In genomic region chr2:18849841-18850578, GRCh38 we compare ENCODE assay signal across 13 cellular contexts.
DNase-seq lines count a peak whose midpoint lies in the region; ATAC-seq and TF ChIP-seq lines count a peak whose summit lies in the region.
"Had no signal": no experiment of that assay in that cellular context is flagged by ENCODE, and none has a peak within 500 bp of the region (broad histone marks: within the 10 kb centered on the region; RNA-seq: fewer than 3 reads in every experiment).

No MANE protein-coding gene starts in this region.

- H3K4me3 ChIP-seq in GM12865 (ENCODE audit: low read depth, low read length) = no peak overlapping the region
- H3K4me3 ChIP-seq: tibial nerve had no signal

- TF ChIP-seq CTCF in GM12865 (IDR thresholded peaks at IDR 0.05; ENCODE audit: insufficient read depth, low read depth, low read length, missing control alignments) = no peak

- DNase-seq in GM12865 (ENCODE audit: low read depth) = peak; percentile 45
- DNase-seq in mucosa of gallbladder (ENCODE audit: low spot score) = no peak
- no peak for DNase-seq in C1 segment of cervical spinal cord (lab: John Stamatoyannopoulos, UW)
- DNase-seq in NCI-H146 (lab: John Stamatoyannopoulos, UW) = no peak
- DNase-seq: activated T-cell treated with anti-CD3 and anti-CD28 coated beads, Interleukin-2, amount 50 U/mL, for 1 hour; left cardiac atrium; Right ventricle myocardium superior had no signal

- ATAC-seq in GM19455 (IDR thresholded peaks at IDR 0.05; ENCODE audit: unreplicated experiment) = peak; percentile 93
- ATAC-seq in HG02852 (IDR thresholded peaks at IDR 0.05; ENCODE audit: unreplicated experiment) = peak; percentile 99
- peak; percentile 96 for ATAC-seq in HG03469 (IDR thresholded peaks at IDR 0.05; ENCODE audit: unreplicated experiment)
- no peak for ATAC-seq in HG02763 (IDR thresholded peaks at IDR 0.05; ENCODE audit: unreplicated experiment)
- ATAC-seq: left cardiac atrium, sciatic nerve had no signal
